In genomic region chr7:6015917-6016652, GRCh38 we compare ENCODE assay signal across 8 cellular contexts. TPM values are rescaled to one million over a fixed set of nuclear protein-coding genes. Genes with fewer than 3 reads are reported as not detected.
DNase-seq lines count a peak whose midpoint lies in the region; ATAC-seq and TF ChIP-seq lines count a peak whose summit lies in the region.

No MANE protein-coding gene starts in this region.

- H3K4me2 ChIP-seq in fibroblast of lung (ENCODE audit: extremely low read depth, insufficient read depth, low read length) = peak overlapping the region; percentile 47

- H3K4me1 ChIP-seq in fibroblast of lung (ENCODE audit: control insufficient read depth, extremely low read depth, insufficient read depth, low read length) (peaks cover 7% of the 10 kb centered on the region), gastrocnemius medialis (peaks cover 56 to 64% of the 10 kb centered on the region in 2 donors)

- H3K4me3 ChIP-seq in fibroblast of lung (replicated peaks in 1 of 4; ENCODE audit: control extremely low read depth in 1 of 4, insufficient read depth in 1 of 4, low read depth in 3 of 4, low read length in 4 of 4) (peak overlapping the region in 2 of 4 experiments; percentile 6 to 19), gastrocnemius medialis (peak overlapping the region in 2 of 4 donors; percentile 2 to 36)

- no peak overlapping the region for H3K9ac ChIP-seq in fibroblast of lung (ENCODE audit: insufficient read depth, low read length)

- H3K36me3 Mint-ChIP-seq in natural killer cell treated with Interleukin-12 subunit alpha and Interleukin-12 subunit beta and Interleukin-15 and Interleukin-18, amount 100 ng/mL, for 72 hours = peaks cover 18% of the 10 kb centered on the region
- no peaks in the 10 kb centered on the region for H3K36me3 Mint-ChIP-seq in natural killer cell

- H4K20me1 ChIP-seq in fibroblast of lung (ENCODE audit: control insufficient read depth, extremely low read depth, insufficient read depth, low read length) = no peaks in the 10 kb centered on the region

- TF ChIP-seq CTCF in natural killer cell (IDR thresholded peaks at IDR 0.05) = no peak
- TF ChIP-seq CTCF in fibroblast of lung (conservative IDR thresholded peaks at IDR 0.05 in 1 of 2, IDR thresholded peaks at IDR 0.05 in 1 of 2; ENCODE audit: low read depth in 1 of 2, low read length in 2 of 2) = no peak
- no peak for TF ChIP-seq CTCF in gastrocnemius medialis (IDR thresholded peaks at IDR 0.05 in 4 of 5, conservative IDR thresholded peaks at IDR 0.05 in 1 of 5)

- TF ChIP-seq POLR2A in gastrocnemius medialis (IDR thresholded peaks at IDR 0.05) = no peak

- H3K4me3 Mint-ChIP-seq in natural killer cell treated with Interleukin-12 subunit alpha and Interleukin-12 subunit beta and Interleukin-15 and Interleukin-18, amount 100 ng/mL, for 72 hours = no peak overlapping the region
- H3K4me3 Mint-ChIP-seq in natural killer cell = no peak overlapping the region

- peak; percentile 37 for DNase-seq in natural killer cell treated with Interleukin-12 subunit alpha and Interleukin-12 subunit beta and Interleukin-15 and Interleukin-18, amount 100 ng/mL, for 72 hours (ENCODE audit: low spot score)
- DNase-seq in natural killer cell (no peak), RPMI7951 (ENCODE audit: low read depth) (peak; percentile 25), fibroblast of lung (ENCODE audit: low read depth in 2 of 2) (peak; percentile 76 to 99), gastrocnemius medialis (peak; percentile 88 to 95), cortex of kidney (lab: John Stamatoyannopoulos, UW) (no peak), occipital lobe (lab: John Stamatoyannopoulos, UW) (no peak)

- no peak overlapping the region for H2AFZ ChIP-seq in fibroblast of lung (ENCODE audit: low read length)

- H3K36me3 ChIP-seq in fibroblast of lung (ENCODE audit: control insufficient read depth, insufficient read depth, low read length) (peaks cover 13% of the 10 kb centered on the region), gastrocnemius medialis (peaks cover 0 to 47% of the 10 kb centered on the region in 2 donors)

- peaks cover 11 to 12% of the 10 kb centered on the region in 2 donors for H3K4me1 Mint-ChIP-seq in natural killer cell treated with Interleukin-12 subunit alpha and Interleukin-12 subunit beta and Interleukin-15 and Interleukin-18, amount 100 ng/mL, for 72 hours (ENCODE audit: low read depth in 2 of 2)
- no peaks in the 10 kb centered on the region for H3K4me1 Mint-ChIP-seq in natural killer cell

- in situ Hi-C loops in gastrocnemius medialis (cut with MboI; ENCODE audit: low sequenced_read_pairs in 4 of 4) = no loop called here

- H3K27me3 Mint-ChIP-seq in natural killer cell treated with Interleukin-12 subunit alpha and Interleukin-12 subunit beta and Interleukin-15 and Interleukin-18, amount 100 ng/mL, for 72 hours = no peaks in the 10 kb centered on the region
- H3K27me3 Mint-ChIP-seq in natural killer cell (ENCODE audit: low read depth in 2 of 2) = no peaks in the 10 kb centered on the region

- intact Hi-C loops in natural killer cell (cut with micrococcal nuclease) = no loop called here
- intact Hi-C loops in gastrocnemius medialis (cut with DNase I; ENCODE audit: low total_unique reads) = no loop called here

- peak overlapping the region; percentile 39 to 49 for H3K27ac Mint-ChIP-seq in natural killer cell treated with Interleukin-12 subunit alpha and Interleukin-12 subunit beta and Interleukin-15 and Interleukin-18, amount 100 ng/mL, for 72 hours
- H3K27ac Mint-ChIP-seq in natural killer cell = no peak overlapping the region

- peaks cover 18% of the 10 kb centered on the region for H3K79me2 ChIP-seq in fibroblast of lung (ENCODE audit: control insufficient read depth, insufficient read depth, low read length)

- peak in 1 of 2 donors; percentile 53 for ATAC-seq in natural killer cell treated with Interleukin-12 subunit alpha and Interleukin-12 subunit beta and Interleukin-15 and Interleukin-18, amount 100 ng/mL, for 72 hours
- ATAC-seq in natural killer cell (no peak), gastrocnemius medialis (peak; percentile 53 to 84), GM19455 (IDR thresholded peaks at IDR 0.05; ENCODE audit: unreplicated experiment) (no peak)

- H3K27ac ChIP-seq in fibroblast of lung (ENCODE audit: insufficient read depth, low read length) (peak overlapping the region; percentile 75), gastrocnemius medialis (peak overlapping the region; percentile 89 to 98 (median 92))

- H3K27me3 ChIP-seq in fibroblast of lung (ENCODE audit: control insufficient read depth, insufficient read depth, low read length) (no peaks in the 10 kb centered on the region), gastrocnemius medialis (no peaks in the 10 kb centered on the region)

- no peaks in the 10 kb centered on the region for H3K9me3 Mint-ChIP-seq in natural killer cell treated with Interleukin-12 subunit alpha and Interleukin-12 subunit beta and Interleukin-15 and Interleukin-18, amount 100 ng/mL, for 72 hours
- H3K9me3 Mint-ChIP-seq in natural killer cell = no peaks in the 10 kb centered on the region

- H3K9me3 ChIP-seq in fibroblast of lung (ENCODE audit: control insufficient read depth, insufficient read depth, low read depth, low read length) (no peaks in the 10 kb centered on the region), gastrocnemius medialis (no peaks in the 10 kb centered on the region)

RNA-seq across cellular contexts. Expression of gene AIMP2, which starts 7.0 kb away (rescaled TPM):
- 10 to 100 TPM; 38.6 to 74.8 TPM for total RNA-seq in natural killer cell treated with Interleukin-12 subunit alpha and Interleukin-12 subunit beta and Interleukin-15 and Interleukin-18, amount 100 ng/mL, for 72 hours
- total RNA-seq in natural killer cell (10 to 100 TPM in 1 of 3 donors, 1 to 10 TPM in 2; 7.2 to 11.1 (median 8.1) TPM), fibroblast of lung (41.6 and 41.9 TPM in 2 replicates), gastrocnemius medialis (100 to 1,000 TPM in 3 of 4 donors, 10 to 100 TPM in 1; 99.1 to 272 (median 194) TPM), occipital lobe (29.0 TPM)
- total RNA-seq in RPMI7951 (2014; rRNA removed; shearing (Covaris generic)) = 112 and 121 TPM in 2 replicates
- polyA plus RNA-seq in fibroblast of lung = 47.4 and 58.5 TPM in 2 replicates
- 27.1 and 36.6 TPM in 2 replicates for polyA plus RNA-seq in fibroblast of lung (2012)
- 30.6 and 31.7 TPM in 2 replicates for polyA minus RNA-seq in fibroblast of lung (ENCODE audit: low replicate concordance)

RNA-seq across cellular contexts. Expression of gene PMS2, which starts 7.2 kb away (rescaled TPM):
- 10 to 100 TPM; 14.6 to 20.0 TPM for total RNA-seq in natural killer cell treated with Interleukin-12 subunit alpha and Interleukin-12 subunit beta and Interleukin-15 and Interleukin-18, amount 100 ng/mL, for 72 hours
- total RNA-seq in natural killer cell (10 to 100 TPM; 13.2 to 17.3 (median 15.6) TPM), fibroblast of lung (28.0 and 28.1 TPM in 2 replicates), gastrocnemius medialis (1 to 10 TPM; 3.6 to 9.0 (median 7.2) TPM), occipital lobe (28.7 TPM)
- total RNA-seq in RPMI7951 (2014; rRNA removed; shearing (Covaris generic)) = 17.4 and 20.4 TPM in 2 replicates
- polyA plus RNA-seq in fibroblast of lung = 7.3 and 7.9 TPM in 2 replicates
- 5.9 and 6.6 TPM in 2 replicates for polyA plus RNA-seq in fibroblast of lung (2012)
- 4.4 and 7.7 TPM in 2 replicates for polyA minus RNA-seq in fibroblast of lung (ENCODE audit: low replicate concordance)

RNA-seq across cellular contexts. Expression of gene ANKRD61, which starts 15.1 kb away (rescaled TPM):
- total RNA-seq in natural killer cell treated with Interleukin-12 subunit alpha and Interleukin-12 subunit beta and Interleukin-15 and Interleukin-18, amount 100 ng/mL, for 72 hours = not detected
- total RNA-seq in natural killer cell (not detected), fibroblast of lung (0.17 and 0.26 TPM in 2 replicates), gastrocnemius medialis (1 to 10 TPM in 1 of 4 donors, under 1 TPM in 1, not detected in 2; 0.39 to 1.0 TPM), occipital lobe (0.31 TPM)
- total RNA-seq in RPMI7951 (2014; rRNA removed; shearing (Covaris generic)) = 0.12 and 0.20 TPM in 2 replicates
- 0.11 and 0.43 TPM in 2 replicates for polyA plus RNA-seq in fibroblast of lung
- polyA plus RNA-seq in fibroblast of lung (2012) = 0.17 and 0.44 TPM in 2 replicates
- polyA minus RNA-seq in fibroblast of lung (ENCODE audit: low replicate concordance) = not detected in 2 replicates

RNA-seq across cellular contexts. Expression of gene EIF2AK1, which starts 42.9 kb away (rescaled TPM):
- total RNA-seq in natural killer cell treated with Interleukin-12 subunit alpha and Interleukin-12 subunit beta and Interleukin-15 and Interleukin-18, amount 100 ng/mL, for 72 hours = 100 to 1,000 TPM in 1 of 2 donors, 10 to 100 TPM in 1; 81.9 to 103 TPM
- total RNA-seq in natural killer cell = 10 to 100 TPM; 77.8 to 85.7 (median 85.1) TPM
- 76.7 and 127 TPM in 2 replicates for total RNA-seq in RPMI7951 (2014; rRNA removed; shearing (Covaris generic))
- total RNA-seq in fibroblast of lung = 54.2 and 87.0 TPM in 2 replicates
- polyA plus RNA-seq in fibroblast of lung = 69.6 and 102 TPM in 2 replicates
- polyA plus RNA-seq in fibroblast of lung (2012) = 52.5 and 70.3 TPM in 2 replicates
- 29.7 and 65.0 TPM in 2 replicates for polyA minus RNA-seq in fibroblast of lung (ENCODE audit: low replicate concordance)
- 100 to 1,000 TPM in 2 of 4 donors, 10 to 100 TPM in 2; 74.5 to 284 (median 111) TPM for total RNA-seq in gastrocnemius medialis
- 74.9 TPM for total RNA-seq in occipital lobe

RNA-seq across cellular contexts. Expression of gene RSPH10B, which starts 45.6 kb away (rescaled TPM):
- 1 to 10 TPM in 1 of 2 donors, under 1 TPM in 1; 0.64 to 1.3 TPM for total RNA-seq in natural killer cell treated with Interleukin-12 subunit alpha and Interleukin-12 subunit beta and Interleukin-15 and Interleukin-18, amount 100 ng/mL, for 72 hours
- total RNA-seq in natural killer cell (not detected), fibroblast of lung (under 0.01 and 0.66 TPM in 2 replicates), gastrocnemius medialis (1 to 10 TPM in 1 of 4 donors, not detected in 3; 1.1 TPM), occipital lobe (1.6 TPM)
- under 0.01 and 0.10 TPM in 2 replicates for total RNA-seq in RPMI7951 (2014; rRNA removed; shearing (Covaris generic))
- polyA plus RNA-seq in fibroblast of lung = not detected in 2 replicates
- polyA plus RNA-seq in fibroblast of lung (2012) = not detected in 2 replicates
- polyA minus RNA-seq in fibroblast of lung (ENCODE audit: low replicate concordance) = 1.8 TPM in 1 of 2 replicates, not detected in the other

Comparison
In these comparisons a context has a peak if more than half of its experiments do, and no peak if none do; other contexts are left out.
1. DNase-seq: peak in natural killer cell treated with Interleukin-12 subunit alpha and Interleukin-12 subunit beta and Interleukin-15 and Interleukin-18, amount 100 ng/mL, for 72 hours (single experiment), RPMI7951 (single experiment), fibroblast of lung (2 of 2) and gastrocnemius medialis (2 of 2); none in natural killer cell (single experiment), cortex of kidney (single experiment) and occipital lobe (single experiment).
2. H3K27ac Mint-ChIP-seq: peak in natural killer cell treated with Interleukin-12 subunit alpha and Interleukin-12 subunit beta and Interleukin-15 and Interleukin-18, amount 100 ng/mL, for 72 hours (2 of 2); none in natural killer cell (0 of 2).
3. ATAC-seq: peak in gastrocnemius medialis (2 of 2); none in natural killer cell (0 of 3) and GM19455 (single experiment).